Comparison of ENCODE assay signal across 14 cellular contexts in genomic region chr12:9114946-9115345, GRCh38. TPM values are rescaled to one million over a fixed set of nuclear protein-coding genes. Genes with fewer than 3 reads are reported as not detected.
DNase-seq lines count a peak whose midpoint lies in the region; ATAC-seq and TF ChIP-seq lines count a peak whose summit lies in the region.
"Had no signal": no experiment of that assay in that cellular context is flagged by ENCODE, and none has a peak within 500 bp of the region (broad histone marks: within the 10 kb centered on the region; RNA-seq: fewer than 3 reads in every experiment).

No MANE protein-coding gene starts in this region.

- TF ChIP-seq CTCF in dorsolateral prefrontal cortex (IDR thresholded peaks at IDR 0.05 in 54 of 56, conservative IDR thresholded peaks at IDR 0.05 in 2 of 56; ENCODE audit: low read depth in 1 of 56, partially characterized antibody in 56 of 56) (no peak), testis (IDR thresholded peaks at IDR 0.05) (no peak)

- H3K27me3 ChIP-seq in dorsolateral prefrontal cortex: no peaks in the 10 kb centered on the region
- H3K27me3 ChIP-seq in muscle layer of colon (ENCODE audit: control insufficient read depth in 1 of 2, insufficient read depth in 2 of 2, low read length in 2 of 2): no peaks in the 10 kb centered on the region
- H3K27me3 ChIP-seq in testis: no peaks in the 10 kb centered on the region
- H3K27me3 ChIP-seq: BLaER1 had no signal

- H3K9me3 ChIP-seq in muscle layer of colon (ENCODE audit: low read length) (no peaks in the 10 kb centered on the region), testis (no peaks in the 10 kb centered on the region)
- H3K9me3 ChIP-seq: BLaER1 had no signal

- intact Hi-C loops in dorsolateral prefrontal cortex (cut with DNase I) (no loop called here), testis (cut with DNase I; ENCODE audit: low total_unique reads) (no loop called here)

- H3K4me1 ChIP-seq in muscle layer of colon (ENCODE audit: insufficient read depth, low read length): peaks cover 12% of the 10 kb centered on the region
- H3K4me1 ChIP-seq in testis: peaks cover 28% of the 10 kb centered on the region

- H3K36me3 ChIP-seq in muscle layer of colon (ENCODE audit: insufficient read depth, low read length) (peaks cover 14% of the 10 kb centered on the region), testis (ENCODE audit: low read depth, missing control alignments) (no peaks in the 10 kb centered on the region)
- H3K36me3 ChIP-seq: BLaER1 had no signal

- peak; percentile 3 to 64 for DNase-seq in NOMO-1 (lab: John Stamatoyannopoulos, UW; ENCODE audit: unreplicated experiment in 2 of 2)
- no peak for DNase-seq in dorsolateral prefrontal cortex
- DNase-seq in testis: no peak
- no peak for DNase-seq in stimulated activated naive CD4-positive, alpha-beta T cell (lab: John Stamatoyannopoulos, UW)
- DNase-seq: activated naive CD4-positive, alpha-beta T cell treated with anti-CD3 and anti-CD28 coated beads, Interleukin-2, amount 50 U/mL, for 16 hours; EL; NCI-H1930 had no signal

- H3K4me3 ChIP-seq in dorsolateral prefrontal cortex (peak overlapping the region in 57 of 59 donors; percentile 2 to 61 (median 41)), muscle layer of colon (ENCODE audit: low read depth in 1 of 2, low read length in 2 of 2) (peak overlapping the region; percentile 8 to 38), testis (peak overlapping the region; percentile 2 to 51)
- H3K4me3 ChIP-seq: BLaER1 had no signal

- ATAC-seq in HG03571 (IDR thresholded peaks at IDR 0.05; ENCODE audit: unreplicated experiment) (no peak), HG02798 (IDR thresholded peaks at IDR 0.05; ENCODE audit: poor library complexity, unreplicated experiment) (no peak), GM21717 (IDR thresholded peaks at IDR 0.05; ENCODE audit: unreplicated experiment) (no peak)

- TF ChIP-seq POLR2A in testis (IDR thresholded peaks at IDR 0.05): no peak

- H3K9ac ChIP-seq in muscle layer of colon (ENCODE audit: low read length): no peak overlapping the region
- H3K9ac ChIP-seq: BLaER1, KMS-11 had no signal

- H3K27ac ChIP-seq in dorsolateral prefrontal cortex (peak overlapping the region in 47 of 59 donors; percentile 9 to 86 (median 68)), muscle layer of colon (ENCODE audit: low read depth, low read length) (peak overlapping the region; percentile 39), testis (peak overlapping the region; percentile 46 to 47)
- H3K27ac ChIP-seq: KMS-11, VCaP had no signal

RNA-seq across cellular contexts. Expression of gene A2M, which starts 0.8 kb away (rescaled TPM):
- total RNA-seq in dorsolateral prefrontal cortex: 100 to 1,000 TPM in 102 of 120 experiments, 10 to 100 TPM in 18; 37.9 to 329 (median 135) TPM
- total RNA-seq in testis: 100 to 1,000 TPM in 1 of 2 donors, 10 to 100 TPM in 1; 64.2 to 151 TPM
- polyA plus RNA-seq in testis (ENCODE audit: insufficient read depth, low read depth, low replicate concordance): 200 TPM

Comparison
In these comparisons a context has a peak if more than half of its experiments do, and no peak if none do; other contexts are left out.
1. DNase-seq: peak in NOMO-1 (2 of 2); none in dorsolateral prefrontal cortex (0 of 10), testis (single experiment) and stimulated activated naive CD4-positive, alpha-beta T cell (0 of 6).
2. Peak in every context shown above with its lines, with median percentiles within 50 percentile points of each other: H3K27ac ChIP-seq and H3K4me3 ChIP-seq.